13 cellular contexts compared by ENCODE assay signal in genomic region chr11:75301602-75302345, GRCh38. TPM values are rescaled to one million over a fixed set of nuclear protein-coding genes. Genes with fewer than 3 reads are reported as not detected.
A peak's percentile ranks its signal among the peaks of the same experiment; 100 is the strongest.
DNase-seq lines count a peak whose midpoint lies in the region; ATAC-seq and TF ChIP-seq lines count a peak whose summit lies in the region.
"Had no signal": no experiment of that assay in that cellular context is flagged by ENCODE, and none has a peak within 500 bp of the region (broad histone marks: within the 10 kb centered on the region; RNA-seq: fewer than 3 reads in every experiment).

No MANE protein-coding gene starts in this region.

- H3K9me3 ChIP-seq in lung (ENCODE audit: control insufficient read depth in 2 of 2, insufficient read depth in 1 of 2, low read length in 1 of 2) (no peaks in the 10 kb centered on the region), uterus (no peaks in the 10 kb centered on the region)
- H3K9me3 ChIP-seq: ovary had no signal

- no peak for TF ChIP-seq CTCF in lung (IDR thresholded peaks at IDR 0.05; ENCODE audit: control extremely low read depth, extremely low read depth)
- no peak for TF ChIP-seq CTCF in uterus (IDR thresholded peaks at IDR 0.05)

- no peak overlapping the region for H3K4me3 ChIP-seq in lung
- H3K4me3 ChIP-seq in uterus = no peak overlapping the region
- H3K4me3 ChIP-seq: GM23248, ovary had no signal

- 53 to 81% methylated on average over 16 of the region's 16 CpGs for WGBS in lung, 2 donors

- peaks cover 0 to 10% of the 10 kb centered on the region in 2 donors for H3K36me3 ChIP-seq in lung (ENCODE audit: control insufficient read depth in 2 of 2, insufficient read depth in 2 of 2, low read length in 2 of 2)
- H3K36me3 ChIP-seq in uterus = no peaks in the 10 kb centered on the region
- H3K36me3 ChIP-seq: ovary had no signal

- H3K27me3 ChIP-seq in lung (ENCODE audit: control insufficient read depth, insufficient read depth) (no peaks in the 10 kb centered on the region), uterus (no peaks in the 10 kb centered on the region)
- H3K27me3 ChIP-seq: ovary had no signal

- intact Hi-C loops in uterus (cut with DNase I; ENCODE audit: low total_unique reads) = no loop called here

- H3K4me1 ChIP-seq in lung (ENCODE audit: control insufficient read depth in 2 of 2, insufficient read depth in 2 of 2, low read length in 2 of 2) (peaks cover 0 to 22% of the 10 kb centered on the region in 2 donors), uterus (no peaks in the 10 kb centered on the region)

- no peak for TF ChIP-seq POLR2A in uterus (IDR thresholded peaks at IDR 0.05)

- ATAC-seq in lung (ENCODE audit: insufficient read depth, low FRiP score) = peak; percentile 35

- H3K27ac ChIP-seq in lung (ENCODE audit: low read depth in 1 of 2, low read length in 1 of 2) = peak overlapping the region in 1 of 2 donors; percentile 50
- H3K27ac ChIP-seq in uterus = peak overlapping the region; percentile 2 to 27
- H3K27ac ChIP-seq: GM23248, ovary had no signal

- DNase-seq in NCI-H2171 treated with DMSO at 0.1 percent for 48 hours (lab: John Stamatoyannopoulos, UW) (peak; percentile 70), NCI-H2171 (lab: John Stamatoyannopoulos, UW) (no peak), cerebellum (ENCODE audit: low spot score) (peak; percentile 86), lung (ENCODE audit: low spot score) (no peak), uterus (no peak), HUDEP-2 (lab: John Stamatoyannopoulos, UW; ENCODE audit: unreplicated experiment in 76 of 76) (no peak), HT-29 (ENCODE audit: low spot score) (no peak)
- no peak for DNase-seq in activated naive CD4-positive, alpha-beta T cell (lab: John Stamatoyannopoulos, UW)
- DNase-seq: GM23248, islet precursor cell, KBM-7, ovary, trophoblast cell had no signal

RNA-seq across cellular contexts. Expression of gene ARRB1, which starts 49.7 kb away (rescaled TPM):
- 48.4 TPM for total RNA-seq in cerebellum
- total RNA-seq in lung = 100 to 1,000 TPM in 1 of 2 donors, 10 to 100 TPM in 1; 64.4 to 145 TPM
- 10 to 100 TPM; 39.8 to 46.0 TPM for polyA plus RNA-seq in lung
- total RNA-seq in uterus = 10 to 100 TPM; 23.1 to 61.8 (median 44.8) TPM
- total RNA-seq in HT-29 (2014; rRNA removed; shearing (Covaris generic)) = 28.6 and 33.5 TPM in 2 replicates

Comparison
In these comparisons a context has a peak if more than half of its experiments do, and no peak if none do; other contexts are left out.
1. DNase-seq: peak in NCI-H2171 treated with DMSO at 0.1 percent for 48 hours (single experiment) and cerebellum (single experiment); none in NCI-H2171 (single experiment), lung (single experiment), uterus (0 of 2), HUDEP-2 (0 of 76), activated naive CD4-positive, alpha-beta T cell (0 of 4) and HT-29 (single experiment).